26 cellular contexts compared by ENCODE assay signal in genomic region chr6:119547024-119547423, GRCh38.
"Had no signal": no experiment of that assay in that cellular context is flagged by ENCODE, and none has a peak within 500 bp of the region (broad histone marks: within the 10 kb centered on the region; RNA-seq: fewer than 3 reads in every experiment).

No MANE protein-coding gene starts in this region.

- H3K4me3 ChIP-seq: coronary artery, dorsolateral prefrontal cortex, esophagus squamous epithelium, gastrocnemius medialis, heart right ventricle, left lung, lower lobe of right lung, mucosa of descending colon had no signal

- H3K4me1 ChIP-seq: esophagus squamous epithelium, gastrocnemius medialis, left lung, lower lobe of right lung had no signal

- H3K9me3 ChIP-seq: esophagus squamous epithelium, gastrocnemius medialis, heart right ventricle, left lung, lower lobe of right lung, mucosa of descending colon had no signal

- FAIRE-seq: endometrium, islet of Langerhans, keratinocyte had no signal

- ATAC-seq: esophagus mucosa; gastrocnemius medialis; heart right ventricle; left cardiac atrium; left lung; left ventricle myocardium superior; lower lobe of right lung; mucosa of descending colon; naive thymus-derived CD8-positive, alpha-beta T cell had no signal

- H3K27ac ChIP-seq: coronary artery, dorsolateral prefrontal cortex, epithelial cell of prostate, esophagus squamous epithelium, gastrocnemius medialis, heart right ventricle, left lung, lower lobe of right lung had no signal

- H3K27me3 ChIP-seq: dorsolateral prefrontal cortex, esophagus squamous epithelium, gastrocnemius medialis, heart right ventricle, left lung had no signal

- H3K36me3 ChIP-seq: esophagus squamous epithelium, gastrocnemius medialis, heart right ventricle, left lung, lower lobe of right lung had no signal

- DNase-seq: dermis blood vessel endothelial cell; dorsolateral prefrontal cortex; effector CD4-positive, alpha-beta T cell; effector memory CD4-positive, alpha-beta T cell; erythroblast; esophagus squamous epithelium; foreskin fibroblast; foreskin melanocyte; gastrocnemius medialis; glutamatergic neuron; head of caudate nucleus; heart right ventricle; hippocampal formation; left cardiac atrium; left lung; left ventricle myocardium superior; lower lobe of right lung; mucosa of descending colon; naive B cell; naive thymus-derived CD8-positive, alpha-beta T cell had no signal
